28 cellular contexts compared by ENCODE assay signal in genomic region chr11:77547047-77547836, GRCh38. TPM values are rescaled to one million over a fixed set of nuclear protein-coding genes. Genes with fewer than 3 reads are reported as not detected.
"Had no signal": no experiment of that assay in that cellular context is flagged by ENCODE, and none has a peak within 500 bp of the region (broad histone marks: within the 10 kb centered on the region; RNA-seq: fewer than 3 reads in every experiment).

No MANE protein-coding gene starts in this region.

- DNase-seq: activated CD4-positive, alpha-beta memory T cell treated with anti-CD3 and anti-CD28 coated beads, Interleukin-2, amount 10 ng/mL, durations not matched to agents 7 days and 5 days; activated CD4-positive, alpha-beta T cell treated with anti-CD3 and anti-CD28 coated beads, Interleukin-2, amount 10 ng/mL, durations not matched to agents 7 days and 5 days; activated CD4-positive, CD25-positive, alpha-beta regulatory T cell treated with anti-CD3 and anti-CD28 coated beads, Interleukin-2, amount 50 U/mL, for 72 hours; activated CD8-positive, alpha-beta memory T cell treated with anti-CD3 and anti-CD28 coated beads, Interleukin-2, amount 50 U/mL, for 48 hours; activated gamma-delta T cell treated with Interleukin-2 at 50 U/mL for 16 hours; activated naive CD4-positive, alpha-beta T cell treated with anti-CD3 and anti-CD28 coated beads, Interleukin-2, amount 50 U/mL, for 16 hours; activated T-cell treated with anti-CD3 and anti-CD28 coated beads, Interleukin-2, amount 50 U/mL, for 4 hours; brain microvascular endothelial cell; cortex of kidney; foreskin fibroblast; head of caudate nucleus; mammary epithelial cell; naive B cell; nephron progenitor cell; posterior cingulate gyrus; right cardiac atrium; spleen; stimulated activated naive CD4-positive, alpha-beta T cell; T-helper 9 cell; testis; transverse colon; WERI-Rb-1 had no signal

- ATAC-seq: activated T-cell treated with anti-CD3 and anti-CD28 coated beads, Interleukin-2, amount 50 U/mL, for 4 hours; activated T-helper 17 cell treated with anti-CD3 and anti-CD28 coated beads, Interleukin-2, amount 50 U/mL, for 72 hours; esophagus mucosa; right cardiac atrium had no signal

- H3K27me3 ChIP-seq: brain microvascular endothelial cell, spleen, testis, transverse colon had no signal

- H3K4me3 ChIP-seq: spleen, testis, transverse colon had no signal

- FAIRE-seq: astrocyte, islet of Langerhans, TTC549, urothelium cell line had no signal

- H3K9me3 ChIP-seq: testis, transverse colon had no signal

- H3K27ac ChIP-seq: brain microvascular endothelial cell, spleen, transverse colon, WERI-Rb-1 had no signal

- H3K36me3 ChIP-seq: brain microvascular endothelial cell, spleen, transverse colon, WERI-Rb-1 had no signal

RNA-seq across cellular contexts. Expression of gene AQP11, which starts 42.5 kb away (rescaled TPM):
- total RNA-seq: esophagus mucosa had no signal
